ENCODE assay signal across 16 cellular contexts in the genomic region with DNA sequence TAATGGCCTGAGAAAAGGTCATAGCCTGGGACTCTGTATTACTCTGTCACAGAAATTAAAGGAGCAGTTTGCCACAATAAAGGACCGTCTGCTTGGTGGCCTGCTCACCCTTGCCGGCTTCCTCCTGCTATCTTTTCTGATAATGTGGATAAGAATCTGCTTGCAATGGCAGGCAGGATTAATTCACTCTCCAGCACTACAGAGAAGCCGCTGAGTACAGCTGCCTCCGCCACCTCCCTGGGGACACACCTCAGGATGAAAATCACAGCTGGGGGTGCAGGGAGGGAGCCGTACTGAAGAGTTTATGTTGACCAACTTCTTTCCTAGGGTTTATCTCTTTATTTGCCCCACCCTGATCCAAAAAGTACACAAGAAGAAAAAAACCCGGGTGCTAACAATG.
DNase-seq lines count a peak whose midpoint lies in the region; ATAC-seq and TF ChIP-seq lines count a peak whose summit lies in the region.
"Had no signal": no experiment of that assay in that cellular context is flagged by ENCODE, and none has a peak within 500 bp of the region (broad histone marks: within the 10 kb centered on the region; RNA-seq: fewer than 3 reads in every experiment).

No MANE protein-coding gene starts in this region.

- no peaks in the 10 kb centered on the region for H3F3A ChIP-seq in SK-N-SH (replicated peaks; ENCODE audit: insufficient read depth)

- H3K9me3 ChIP-seq in SK-N-SH (peaks cover 8% of the 10 kb centered on the region; the same call in 1 of the 2 replicates), SJCRH30 (replicated peaks) (no peaks in the 10 kb centered on the region), transverse colon (no peaks in the 10 kb centered on the region)
- H3K9me3 ChIP-seq: HAP-1 had no signal

- TF ChIP-seq EP300 in SK-N-SH (IDR thresholded peaks at IDR 0.05; ENCODE audit: borderline replicate concordance in 1 of 2, low read depth in 1 of 2, low read length in 1 of 2) (peak in 1 of 2 experiments; percentile 40; a peak in 1 of 4 replicates), transverse colon (IDR thresholded peaks at IDR 0.05; ENCODE audit: low read depth) (no peak)

- in situ Hi-C loops in transverse colon (cut with MboI; ENCODE audit: low pct_ligation_motif_present in 1 of 4, low pct_unique_long_range_greater_than_20kb in 1 of 4, low sequenced_read_pairs in 3 of 4) (no loop called here), ACHN (cut with HindIII; ENCODE audit: low pct_ligation_motif_present, low pct_unique_long_range_greater_than_20kb, low sequenced_read_pairs) (no loop called here)

- no peaks in the 10 kb centered on the region for H3K79me2 ChIP-seq in SK-N-SH (ENCODE audit: insufficient read depth)

- no peak overlapping the region for H3K27ac ChIP-seq in SK-N-SH (ENCODE audit: low read depth in 2 of 2, low read length in 1 of 2)
- H3K27ac ChIP-seq in SJCRH30 = no peak overlapping the region
- peak overlapping the region in 3 of 4 donors; percentile 51 to 71 (median 67) for H3K27ac ChIP-seq in transverse colon
- H3K27ac ChIP-seq: PC-9, RWPE1 had no signal

- no peak overlapping the region for H3K4me3 ChIP-seq in SK-N-SH (ENCODE audit: low read depth in 2 of 2, low read length in 1 of 2)
- H3K4me3 ChIP-seq in SJCRH30 = no peak overlapping the region
- no peak overlapping the region for H3K4me3 ChIP-seq in transverse colon
- H3K4me3 ChIP-seq: HAP-1, PC-9 had no signal

- no peak overlapping the region for H3K4me2 ChIP-seq in SK-N-SH
- H3K4me2 ChIP-seq: PC-9 had no signal

- no peaks in the 10 kb centered on the region for H4K20me1 ChIP-seq in SK-N-SH (ENCODE audit: insufficient read depth)

- TF ChIP-seq CTCF in SK-N-SH (IDR thresholded peaks at IDR 0.05) (no peak), transverse colon (IDR thresholded peaks at IDR 0.05) (no peak)

- TF ChIP-seq RAD21 in SK-N-SH (IDR thresholded peaks at IDR 0.05; ENCODE audit: low read length) = 0 out of 2 replicates have a peak, but pooled peaks have one; percentile 2

- H3K9ac ChIP-seq in SK-N-SH = no peak overlapping the region

- no peak overlapping the region for H2AFZ ChIP-seq in SK-N-SH (ENCODE audit: low read depth)
- H2AFZ ChIP-seq: PC-9 had no signal

- no peaks in the 10 kb centered on the region for H3K27me3 ChIP-seq in SK-N-SH (ENCODE audit: insufficient read depth)
- no peaks in the 10 kb centered on the region for H3K27me3 ChIP-seq in SJCRH30
- peaks cover 4% of the 10 kb centered on the region for H3K27me3 ChIP-seq in transverse colon

- ATAC-seq in SK-N-SH treated with all-trans-retinoic acid at 6 μM for 48 hours = no peak
- peak; percentile 41 for ATAC-seq in left colon
- no peak for ATAC-seq in HG02571 (IDR thresholded peaks at IDR 0.05; ENCODE audit: unreplicated experiment)
- no peak for ATAC-seq in HG03571 (IDR thresholded peaks at IDR 0.05; ENCODE audit: unreplicated experiment)

- DNase-seq in SK-N-SH (peak; percentile 58), SJCRH30 (peak; percentile 39 to 51), left colon (peak; percentile 53 to 71), transverse colon (peak; percentile 47), ACHN (no peak)
- DNase-seq: IMR-90, Karpas-422, NCI-H1436 treated with DMSO at 0.1 percent for 48 hours, NCI-H2029 treated with DMSO at 0.1 percent for 48 hours, PC-9, SW 1271 had no signal

- POLR2A ChIA-PET in SK-N-SH (lab: Yijun Ruan, JAX) = no interaction called here

- WGBS in SK-N-SH (ENCODE audit: low lambda C conversion rate) = 23% methylated on average over 6 of the region's 6 CpGs
- 40 to 44% methylated on average over 2 to 6 of the region's 6 CpGs for WGBS in transverse colon (ENCODE audit: low coverage in 1 of 2), 2 donors

- no peaks in the 10 kb centered on the region for H3K9me2 ChIP-seq in SK-N-SH

- H3K4me1 ChIP-seq in SK-N-SH (ENCODE audit: control insufficient read depth in 1 of 2, insufficient read depth in 2 of 2, low read depth in 1 of 2, low read length in 1 of 2) (peaks cover 0 to 6% of the 10 kb centered on the region in 2 experiments; a peak in 1 of 4 replicates), SJCRH30 (no peaks in the 10 kb centered on the region), transverse colon (peaks cover 0 to 24% (median 14%) of the 10 kb centered on the region in 4 donors)
- H3K4me1 ChIP-seq: HAP-1 had no signal

- TF ChIP-seq POLR2A in transverse colon (IDR thresholded peaks at IDR 0.05) = no peak

- CTCF ChIA-PET in SK-N-SH (lab: Yijun Ruan, JAX) = interaction anchor here (0.6 to 5.7 kb wide), 34 partner anchors 10 to 528 kb away, joined by 3 to 37 read pairs (median 6); a partner anchor contains a TSS

- intact Hi-C loops in left colon (cut with DNase I, micrococcal nuclease) = no loop called here
- intact Hi-C loops in transverse colon (cut with DNase I; ENCODE audit: low total_unique reads) = no loop called here

- H3K36me3 ChIP-seq in SK-N-SH (replicated peaks in 1 of 2; ENCODE audit: control insufficient read depth in 1 of 2, insufficient read depth in 2 of 2, low read length in 1 of 2) (no peaks in the 10 kb centered on the region), SJCRH30 (no peaks in the 10 kb centered on the region), transverse colon (no peaks in the 10 kb centered on the region)
- H3K36me3 ChIP-seq: HAP-1 had no signal

TF ChIP-seq in SK-N-SH, 30 proteins besides CTCF, POLR2A, EP300 and RAD21:
- TF ChIP-seq MXI1 (IDR thresholded peaks at IDR 0.05; ENCODE audit: low read depth, low read length) = peak; percentile 29; the same call in 1 of the 2 replicates
- no peak for TF ChIP-seq FOXJ3 (CRISPR knock-in tag; IDR thresholded peaks at IDR 0.05)
- peak; percentile 31 for TF ChIP-seq CHD2 (IDR thresholded peaks at IDR 0.05; ENCODE audit: low read length, partially characterized antibody)
- TF ChIP-seq GATA2 (CRISPR knock-in tag; IDR thresholded peaks at IDR 0.05) = peak; percentile 88
- TF ChIP-seq TAF1 (IDR thresholded peaks at IDR 0.05; ENCODE audit: borderline replicate concordance, low read depth, low read length) = no peak
- TF ChIP-seq, protein P1, sequence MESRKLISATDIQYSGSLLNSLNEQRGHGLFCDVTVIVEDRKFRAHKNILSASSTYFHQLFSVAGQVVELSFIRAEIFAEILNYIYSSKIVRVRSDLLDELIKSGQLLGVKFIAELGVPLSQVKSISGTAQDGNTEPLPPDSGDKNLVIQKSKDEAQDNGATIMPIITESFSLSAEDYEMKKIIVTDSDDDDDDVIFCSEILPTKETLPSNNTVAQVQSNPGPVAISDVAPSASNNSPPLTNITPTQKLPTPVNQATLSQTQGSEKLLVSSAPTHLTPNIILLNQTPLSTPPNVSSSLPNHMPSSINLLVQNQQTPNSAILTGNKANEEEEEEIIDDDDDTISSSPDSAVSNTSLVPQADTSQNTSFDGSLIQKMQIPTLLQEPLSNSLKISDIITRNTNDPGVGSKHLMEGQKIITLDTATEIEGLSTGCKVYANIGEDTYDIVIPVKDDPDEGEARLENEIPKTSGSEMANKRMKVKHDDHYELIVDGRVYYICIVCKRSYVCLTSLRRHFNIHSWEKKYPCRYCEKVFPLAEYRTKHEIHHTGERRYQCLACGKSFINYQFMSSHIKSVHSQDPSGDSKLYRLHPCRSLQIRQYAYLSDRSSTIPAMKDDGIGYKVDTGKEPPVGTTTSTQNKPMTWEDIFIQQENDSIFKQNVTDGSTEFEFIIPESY (IDR thresholded peaks at IDR 0.05; ENCODE audit: borderline replicate concordance, low read depth) = no peak
- TF ChIP-seq, protein P2, sequence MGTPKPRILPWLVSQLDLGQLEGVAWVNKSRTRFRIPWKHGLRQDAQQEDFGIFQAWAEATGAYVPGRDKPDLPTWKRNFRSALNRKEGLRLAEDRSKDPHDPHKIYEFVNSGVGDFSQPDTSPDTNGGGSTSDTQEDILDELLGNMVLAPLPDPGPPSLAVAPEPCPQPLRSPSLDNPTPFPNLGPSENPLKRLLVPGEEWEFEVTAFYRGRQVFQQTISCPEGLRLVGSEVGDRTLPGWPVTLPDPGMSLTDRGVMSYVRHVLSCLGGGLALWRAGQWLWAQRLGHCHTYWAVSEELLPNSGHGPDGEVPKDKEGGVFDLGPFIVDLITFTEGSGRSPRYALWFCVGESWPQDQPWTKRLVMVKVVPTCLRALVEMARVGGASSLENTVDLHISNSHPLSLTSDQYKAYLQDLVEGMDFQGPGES (IDR thresholded peaks at IDR 0.05; ENCODE audit: low read depth, low read length) = no peak

TF ChIP-seq in SK-N-SH treated with all-trans-retinoic acid at 6 μM for 48 hours, 23 proteins besides CTCF, POLR2A, EP300 and RAD21 (continues in another document):
- TF ChIP-seq ARNTL (CRISPR knock-in tag; IDR thresholded peaks at IDR 0.05; ENCODE audit: borderline replicate concordance, low read depth) (no peak), RARB (CRISPR knock-in tag; IDR thresholded peaks at IDR 0.05) (no peak), ZC3H10 (CRISPR knock-in tag; IDR thresholded peaks at IDR 0.05) (no peak), CSDC2 (CRISPR knock-in tag; IDR thresholded peaks at IDR 0.05) (no peak), PPARA (CRISPR knock-in tag; IDR thresholded peaks at IDR 0.05; ENCODE audit: borderline replicate concordance) (no peak), ESRRG (CRISPR knock-in tag; IDR thresholded peaks at IDR 0.05) (no peak), ZFP30 (CRISPR knock-in tag; IDR thresholded peaks at IDR 0.05) (no peak), ZNF8 (CRISPR knock-in tag; IDR thresholded peaks at IDR 0.05) (no peak), OSR1 (CRISPR knock-in tag; IDR thresholded peaks at IDR 0.05) (no peak), SNAI2 (CRISPR knock-in tag; IDR thresholded peaks at IDR 0.05) (no peak)
- TF ChIP-seq, protein P3, sequence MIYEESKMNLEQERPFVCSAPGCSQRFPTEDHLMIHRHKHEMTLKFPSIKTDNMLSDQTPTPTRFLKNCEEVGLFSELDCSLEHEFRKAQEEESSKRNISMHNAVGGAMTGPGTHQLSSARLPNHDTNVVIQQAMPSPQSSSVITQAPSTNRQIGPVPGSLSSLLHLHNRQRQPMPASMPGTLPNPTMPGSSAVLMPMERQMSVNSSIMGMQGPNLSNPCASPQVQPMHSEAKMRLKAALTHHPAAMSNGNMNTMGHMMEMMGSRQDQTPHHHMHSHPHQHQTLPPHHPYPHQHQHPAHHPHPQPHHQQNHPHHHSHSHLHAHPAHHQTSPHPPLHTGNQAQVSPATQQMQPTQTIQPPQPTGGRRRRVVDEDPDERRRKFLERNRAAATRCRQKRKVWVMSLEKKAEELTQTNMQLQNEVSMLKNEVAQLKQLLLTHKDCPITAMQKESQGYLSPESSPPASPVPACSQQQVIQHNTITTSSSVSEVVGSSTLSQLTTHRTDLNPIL (CRISPR knock-in tag; IDR thresholded peaks at IDR 0.05; ENCODE audit: low read depth) = no peak

Comparison
In these comparisons a context has a peak if more than half of its experiments do, and no peak if none do; other contexts are left out.
1. H3K27ac ChIP-seq: peak in transverse colon (3 of 4); none in SK-N-SH (0 of 2) and SJCRH30 (single experiment).